19 cellular contexts compared by ENCODE assay signal in genomic region chr4:36835246-36835645, GRCh38.
"Had no signal": no experiment of that assay in that cellular context is flagged by ENCODE, and none has a peak within 500 bp of the region (broad histone marks: within the 10 kb centered on the region; RNA-seq: fewer than 3 reads in every experiment).

No MANE protein-coding gene starts in this region.

- H3K4me3 Mint-ChIP-seq: activated naive CD8-positive, alpha-beta T cell; brain; effector memory CD8-positive, alpha-beta T cell; immature natural killer cell; naive thymus-derived CD4-positive, alpha-beta T cell; stimulated activated naive CD8-positive, alpha-beta T cell treated with anti-CD3 and anti-CD28 coated beads, Interleukin-15, Interleukin-2, amounts not matched to agents 100 ng/mL and 50 ng/mL, for 24 hours had no signal

- H3K27ac Mint-ChIP-seq: activated naive CD8-positive, alpha-beta T cell; brain; effector memory CD8-positive, alpha-beta T cell; immature natural killer cell; naive thymus-derived CD4-positive, alpha-beta T cell; stimulated activated naive CD8-positive, alpha-beta T cell treated with anti-CD3 and anti-CD28 coated beads, Interleukin-15, Interleukin-2, amounts not matched to agents 100 ng/mL and 50 ng/mL, for 24 hours had no signal

- H3K36me3 Mint-ChIP-seq: activated naive CD8-positive, alpha-beta T cell; brain; immature natural killer cell; naive thymus-derived CD4-positive, alpha-beta T cell had no signal

- H3K4me3 ChIP-seq: prostate gland, skin epidermis, suprapubic skin had no signal

- ATAC-seq: effector memory CD8-positive, alpha-beta T cell; left cardiac atrium; naive thymus-derived CD4-positive, alpha-beta T cell; right cardiac atrium had no signal

- H3K27me3 ChIP-seq: suprapubic skin had no signal

- H3K9me3 Mint-ChIP-seq: brain had no signal

- H3K4me1 Mint-ChIP-seq: immature natural killer cell; naive thymus-derived CD4-positive, alpha-beta T cell had no signal

- H3K4me1 ChIP-seq: prostate gland, suprapubic skin had no signal

- H3K36me3 ChIP-seq: prostate gland, suprapubic skin had no signal

- DNase-seq: activated CD4-positive, alpha-beta T cell treated with anti-CD3 and anti-CD28 coated beads, Interleukin-2, amount 50 U/mL, for 1 hour; activated CD8-positive, alpha-beta memory T cell treated with anti-CD3 and anti-CD28 coated beads, Interleukin-2, amount 50 U/mL, for 4 hours; activated gamma-delta T cell; activated T-cell treated with anti-CD3 and anti-CD28 coated beads, Interleukin-2, amount 50 U/mL, for 48 hours; caudate nucleus; effector memory CD8-positive, alpha-beta T cell; immature natural killer cell; left cardiac atrium; mesendoderm; naive thymus-derived CD4-positive, alpha-beta T cell; right cardiac atrium; T1000; trophoblast cell had no signal

- H3K27ac ChIP-seq: prostate gland, skin epidermis, suprapubic skin had no signal

- H3K9me3 ChIP-seq: prostate gland, suprapubic skin had no signal

- H3K27me3 Mint-ChIP-seq: activated naive CD8-positive, alpha-beta T cell; brain; effector memory CD8-positive, alpha-beta T cell; stimulated activated naive CD8-positive, alpha-beta T cell treated with anti-CD3 and anti-CD28 coated beads, Interleukin-15, Interleukin-2, amounts not matched to agents 100 ng/mL and 50 ng/mL, for 24 hours had no signal
